ENCODE assay signal across 19 cellular contexts in the genomic region with DNA sequence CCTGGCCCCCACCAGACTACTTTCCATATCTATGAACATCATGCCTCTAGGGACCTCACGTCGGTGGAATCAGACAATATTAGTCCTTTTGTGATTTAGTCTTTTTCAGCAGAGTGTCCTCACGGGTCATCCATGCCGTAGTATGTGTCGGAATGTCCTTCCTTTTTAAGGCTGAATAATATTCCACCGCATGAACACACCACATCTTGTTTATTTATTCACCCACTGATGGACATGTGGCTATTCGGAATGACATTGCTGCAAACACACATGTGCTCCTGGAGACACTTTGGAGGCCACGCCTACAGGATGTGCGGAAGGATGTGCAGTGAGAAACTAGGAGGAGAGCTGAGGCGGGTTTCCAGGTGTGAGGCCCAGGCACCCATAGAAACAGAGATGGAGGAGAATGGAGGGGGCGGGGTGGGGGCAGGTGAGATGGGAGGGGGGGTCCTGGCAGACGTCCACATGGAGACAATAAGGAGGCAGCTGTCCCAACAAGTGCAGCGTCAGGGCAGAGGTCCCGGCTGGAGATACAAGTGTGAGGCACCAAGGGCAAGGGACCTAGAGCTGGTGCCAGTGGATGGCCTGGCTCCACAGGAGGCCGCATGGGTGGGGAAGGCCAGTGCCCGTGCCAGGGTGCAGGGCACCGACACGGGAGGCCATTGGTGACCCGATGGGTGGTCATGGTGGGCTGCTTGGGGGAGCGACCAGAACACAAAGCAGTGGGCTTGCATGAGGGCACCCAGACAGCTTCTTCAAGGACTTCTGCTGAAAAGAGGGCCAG. TPM values are rescaled to one million over a fixed set of nuclear protein-coding genes. Genes with fewer than 3 reads are reported as not detected.
DNase-seq lines count a peak whose midpoint lies in the region; ATAC-seq and TF ChIP-seq lines count a peak whose summit lies in the region.
"Had no signal": no experiment of that assay in that cellular context is flagged by ENCODE, and none has a peak within 500 bp of the region (broad histone marks: within the 10 kb centered on the region; RNA-seq: fewer than 3 reads in every experiment).

No MANE protein-coding gene starts in this region.

- peaks cover 66 to 72% of the 10 kb centered on the region in 2 donors for H3K4me1 Mint-ChIP-seq in immature natural killer cell
- peaks cover 80% of the 10 kb centered on the region for H3K4me1 Mint-ChIP-seq in stimulated activated effector memory CD8-positive, alpha-beta T cell treated with anti-CD3 and anti-CD28 coated beads, Interleukin-12 subunit alpha, Interleukin-12 subunit beta, amount 100 ng/mL, for 72 hours

- H3K4me2 ChIP-seq in DND-41 (ENCODE audit: insufficient read depth, low read length), result no peak overlapping the region

- TF ChIP-seq CTCF in DND-41 (IDR thresholded peaks at IDR 0.05; ENCODE audit: borderline replicate concordance, extremely low read depth, low read length, poor library complexity, severe bottlenecking), result no peak
- no peak for TF ChIP-seq CTCF in RWPE2 (IDR thresholded peaks at IDR 0.05; ENCODE audit: poor library complexity, severe bottlenecking)
- no peak for TF ChIP-seq CTCF in breast epithelium (IDR thresholded peaks at IDR 0.05)

- H3K9me3 Mint-ChIP-seq in immature natural killer cell, result no peaks in the 10 kb centered on the region
- H3K9me3 Mint-ChIP-seq in stimulated activated effector memory CD8-positive, alpha-beta T cell treated with anti-CD3 and anti-CD28 coated beads, Interleukin-12 subunit alpha, Interleukin-12 subunit beta, amount 100 ng/mL, for 72 hours, result no peaks in the 10 kb centered on the region
- H3K9me3 Mint-ChIP-seq: IgD-negative memory B cell had no signal

- H3K36me3 Mint-ChIP-seq in immature natural killer cell, result no peaks in the 10 kb centered on the region
- H3K36me3 Mint-ChIP-seq in stimulated activated effector memory CD8-positive, alpha-beta T cell treated with anti-CD3 and anti-CD28 coated beads, Interleukin-12 subunit alpha, Interleukin-12 subunit beta, amount 100 ng/mL, for 72 hours, result peaks cover 16% of the 10 kb centered on the region
- H3K36me3 Mint-ChIP-seq: IgD-negative memory B cell had no signal

- no peaks in the 10 kb centered on the region for H3K79me2 ChIP-seq in DND-41 (ENCODE audit: insufficient read depth, low read length)

- no peak overlapping the region for H3K27ac ChIP-seq in DND-41 (ENCODE audit: low read length)
- no peak overlapping the region for H3K27ac ChIP-seq in RWPE2 (ENCODE audit: poor library complexity, severe bottlenecking)
- H3K27ac ChIP-seq in breast epithelium, result no peak overlapping the region
- H3K27ac ChIP-seq: C4-2B had no signal

- H3K36me3 ChIP-seq in DND-41 (ENCODE audit: insufficient read depth, low read length) (no peaks in the 10 kb centered on the region), RWPE2 (ENCODE audit: low read depth) (no peaks in the 10 kb centered on the region), breast epithelium (no peaks in the 10 kb centered on the region)

- ATAC-seq in DND-41 (ENCODE audit: insufficient read depth, low read depth) (peak; percentile 48; the same call in 1 of the 3 replicates), RWPE2 (ENCODE audit: low read depth) (no peak)
- no peak for ATAC-seq in stimulated activated effector memory CD8-positive, alpha-beta T cell treated with anti-CD3 and anti-CD28 coated beads, Interleukin-12 subunit alpha, Interleukin-12 subunit beta, amount 100 ng/mL, for 72 hours
- ATAC-seq: HCT116 had no signal

- peaks cover 2 to 18% (median 11%) of the 10 kb centered on the region in 3 donors for H3K27me3 Mint-ChIP-seq in immature natural killer cell (ENCODE audit: low read depth in 3 of 3)
- H3K27me3 Mint-ChIP-seq: CD4-positive, alpha-beta memory T cell had no signal

- DNase-seq in DND-41, result peak; percentile 27
- peak; percentile 31 for DNase-seq in RWPE2 (ENCODE audit: low spot score)
- DNase-seq in immature natural killer cell, result no peak
- DNase-seq in stimulated activated effector memory CD8-positive, alpha-beta T cell treated with anti-CD3 and anti-CD28 coated beads, Interleukin-12 subunit alpha, Interleukin-12 subunit beta, amount 100 ng/mL, for 72 hours (ENCODE audit: low spot score in 2 of 2), result no peak
- no peak for DNase-seq in breast epithelium (ENCODE audit: low spot score in 2 of 2)
- no peak for DNase-seq in EL
- no peak for DNase-seq in SW480 (ENCODE audit: low spot score)
- DNase-seq: ACHN; Calu3; CD4-positive, alpha-beta memory T cell; GF-D8; GOT3; H7; KG1 had no signal

- H3K27ac Mint-ChIP-seq in immature natural killer cell, result peak overlapping the region in 5 of 6 donors; percentile 51 to 82 (median 71)
- H3K27ac Mint-ChIP-seq in stimulated activated effector memory CD8-positive, alpha-beta T cell treated with anti-CD3 and anti-CD28 coated beads, Interleukin-12 subunit alpha, Interleukin-12 subunit beta, amount 100 ng/mL, for 72 hours, result peak overlapping the region; percentile 54
- H3K27ac Mint-ChIP-seq: IgD-negative memory B cell had no signal

- intact Hi-C loops in breast epithelium (cut with DNase I; ENCODE audit: low total_unique reads), result no loop called here

- no peak overlapping the region for H2AFZ ChIP-seq in DND-41 (ENCODE audit: low read depth, low read length)

- no peak overlapping the region for H3K4me3 Mint-ChIP-seq in immature natural killer cell
- no peak overlapping the region for H3K4me3 Mint-ChIP-seq in stimulated activated effector memory CD8-positive, alpha-beta T cell treated with anti-CD3 and anti-CD28 coated beads, Interleukin-12 subunit alpha, Interleukin-12 subunit beta, amount 100 ng/mL, for 72 hours
- H3K4me3 Mint-ChIP-seq: IgD-negative memory B cell had no signal

- H3K9me3 ChIP-seq in DND-41 (ENCODE audit: insufficient read depth, low read length, severe bottlenecking), result no peaks in the 10 kb centered on the region
- H3K9me3 ChIP-seq in RWPE2 (ENCODE audit: severe bottlenecking), result no peaks in the 10 kb centered on the region
- no peaks in the 10 kb centered on the region for H3K9me3 ChIP-seq in breast epithelium

- H3K4me1 ChIP-seq in DND-41 (ENCODE audit: insufficient read depth, low read length) (no peaks in the 10 kb centered on the region), RWPE2 (ENCODE audit: insufficient read depth, poor library complexity, severe bottlenecking) (peaks cover 5% of the 10 kb centered on the region), breast epithelium (peaks cover 0 to 9% of the 10 kb centered on the region in 2 donors)

- H3K4me3 ChIP-seq in DND-41 (ENCODE audit: low read depth in 1 of 2, low read length in 2 of 2) (no peak overlapping the region), RWPE2 (ENCODE audit: severe bottlenecking) (no peak overlapping the region), breast epithelium (no peak overlapping the region)

- H3K9ac ChIP-seq in DND-41 (ENCODE audit: low read depth, low read length), result no peak overlapping the region

- H4K20me1 ChIP-seq in DND-41 (ENCODE audit: insufficient read depth, low read length), result peaks cover 31% of the 10 kb centered on the region

- H3K27me3 ChIP-seq in DND-41 (ENCODE audit: insufficient read depth, low read length, poor library complexity), result peaks cover 51% of the 10 kb centered on the region
- H3K27me3 ChIP-seq in RWPE2 (ENCODE audit: insufficient read depth, poor library complexity, severe bottlenecking), result no peaks in the 10 kb centered on the region
- no peaks in the 10 kb centered on the region for H3K27me3 ChIP-seq in breast epithelium

- TF ChIP-seq POLR2A in breast epithelium (IDR thresholded peaks at IDR 0.05), result no peak

RNA-seq across cellular contexts. Expression of gene ZFYVE28, which starts 20.7 kb away (rescaled TPM):
- 10 to 100 TPM; 11.9 to 17.5 (median 14.4) TPM for polyA plus RNA-seq in immature natural killer cell
- 10 to 100 TPM; 12.3 to 14.1 (median 13.9) TPM for total RNA-seq in breast epithelium

RNA-seq across cellular contexts. Expression of gene CFAP99, which starts 21.0 kb away (rescaled TPM):
- polyA plus RNA-seq in immature natural killer cell, result not detected
- total RNA-seq in breast epithelium, result 1 to 10 TPM in 1 of 3 donors, under 1 TPM in 1, not detected in 1; 0.15 to 2.0 TPM
- total RNA-seq: Calu3, Daoy, H7 had no signal
- polyA plus RNA-seq: BJ; CD4-positive, alpha-beta memory T cell; IgD-negative memory B cell had no signal

Comparison
In these comparisons a context has a peak if more than half of its experiments do, and no peak if none do; other contexts are left out.
1. DNase-seq: peak in DND-41 (single experiment) and RWPE2 (single experiment); none in immature natural killer cell (0 of 3), stimulated activated effector memory CD8-positive, alpha-beta T cell treated with anti-CD3 and anti-CD28 coated beads, Interleukin-12 subunit alpha, Interleukin-12 subunit beta, amount 100 ng/mL, for 72 hours (0 of 2), breast epithelium (0 of 2), EL (single experiment) and SW480 (single experiment).